ENCODE assay signal across 9 cellular contexts in genomic region chr13:48749699-48750473, GRCh38.
DNase-seq lines count a peak whose midpoint lies in the region; ATAC-seq, FAIRE-seq and TF ChIP-seq lines count a peak whose summit lies in the region.
"Had no signal": no experiment of that assay in that cellular context is flagged by ENCODE, and none has a peak within 500 bp of the region (broad histone marks: within the 10 kb centered on the region; RNA-seq: fewer than 3 reads in every experiment).

No MANE protein-coding gene starts in this region.

- peak overlapping the region; percentile 84 for H3K27ac Mint-ChIP-seq in chondrocyte (ENCODE audit: unreplicated experiment)

- peak; percentile 80 for DNase-seq in DMS53 (lab: John Stamatoyannopoulos, UW)
- DNase-seq in HTR-8/SVneo (ENCODE audit: insufficient read length, low spot score): peak; percentile 57
- DNase-seq in activated CD4-positive, CD25-positive, alpha-beta regulatory T cell treated with anti-CD3 and anti-CD28 coated beads, Interleukin-2, amount 50 U/mL, for 16 hours (ENCODE audit: low read depth, low spot score): peak; percentile 50
- no peak for DNase-seq in chondrocyte (ENCODE audit: low spot score)
- no peak for DNase-seq in left lobe of liver (ENCODE audit: low spot score)
- DNase-seq in stimulated activated CD4-positive, alpha-beta T cell treated with anti-CD3 and anti-CD28 coated beads, TNF-alpha, amount 100 ng/mL, for 1 hour (ENCODE audit: low read depth in 3 of 3, low spot score in 1 of 3): peak; percentile 9 to 43 (median 12)
- DNase-seq in GF-D8 (lab: John Stamatoyannopoulos, UW): no peak

- peaks cover under 1% of the 10 kb centered on the region for H3K9me3 Mint-ChIP-seq in chondrocyte (ENCODE audit: low read depth)

- TF ChIP-seq CTCF in chondrocyte (IDR thresholded peaks at IDR 0.05): peak; percentile 85

- peaks cover 18% of the 10 kb centered on the region for H3K4me1 Mint-ChIP-seq in chondrocyte (ENCODE audit: low read depth)

- peak; percentile 89 for FAIRE-seq in HTR-8/SVneo (lab: Jason Lieb, UNC)
- FAIRE-seq: TTC549 had no signal

- H3K36me3 Mint-ChIP-seq in chondrocyte (ENCODE audit: low read depth): peaks cover under 1% of the 10 kb centered on the region

- H3K27me3 Mint-ChIP-seq in chondrocyte (ENCODE audit: low read depth): no peaks in the 10 kb centered on the region

- ATAC-seq in GM21528 (IDR thresholded peaks at IDR 0.05; ENCODE audit: low FRiP score, unreplicated experiment) (peak; percentile 83), left lobe of liver (peak; percentile 96)

- no peak overlapping the region for H3K4me3 Mint-ChIP-seq in chondrocyte (ENCODE audit: unreplicated experiment)

Comparison
In these comparisons a context has a peak if more than half of its experiments do, and no peak if none do; other contexts are left out.
1. DNase-seq: peak in DMS53 (single experiment), HTR-8/SVneo (single experiment), activated CD4-positive, CD25-positive, alpha-beta regulatory T cell treated with anti-CD3 and anti-CD28 coated beads, Interleukin-2, amount 50 U/mL, for 16 hours (single experiment) and stimulated activated CD4-positive, alpha-beta T cell treated with anti-CD3 and anti-CD28 coated beads, TNF-alpha, amount 100 ng/mL, for 1 hour (3 of 3); none in chondrocyte (single experiment), left lobe of liver (single experiment) and GF-D8 (single experiment).